8 cellular contexts compared by ENCODE assay signal in the genomic region with DNA sequence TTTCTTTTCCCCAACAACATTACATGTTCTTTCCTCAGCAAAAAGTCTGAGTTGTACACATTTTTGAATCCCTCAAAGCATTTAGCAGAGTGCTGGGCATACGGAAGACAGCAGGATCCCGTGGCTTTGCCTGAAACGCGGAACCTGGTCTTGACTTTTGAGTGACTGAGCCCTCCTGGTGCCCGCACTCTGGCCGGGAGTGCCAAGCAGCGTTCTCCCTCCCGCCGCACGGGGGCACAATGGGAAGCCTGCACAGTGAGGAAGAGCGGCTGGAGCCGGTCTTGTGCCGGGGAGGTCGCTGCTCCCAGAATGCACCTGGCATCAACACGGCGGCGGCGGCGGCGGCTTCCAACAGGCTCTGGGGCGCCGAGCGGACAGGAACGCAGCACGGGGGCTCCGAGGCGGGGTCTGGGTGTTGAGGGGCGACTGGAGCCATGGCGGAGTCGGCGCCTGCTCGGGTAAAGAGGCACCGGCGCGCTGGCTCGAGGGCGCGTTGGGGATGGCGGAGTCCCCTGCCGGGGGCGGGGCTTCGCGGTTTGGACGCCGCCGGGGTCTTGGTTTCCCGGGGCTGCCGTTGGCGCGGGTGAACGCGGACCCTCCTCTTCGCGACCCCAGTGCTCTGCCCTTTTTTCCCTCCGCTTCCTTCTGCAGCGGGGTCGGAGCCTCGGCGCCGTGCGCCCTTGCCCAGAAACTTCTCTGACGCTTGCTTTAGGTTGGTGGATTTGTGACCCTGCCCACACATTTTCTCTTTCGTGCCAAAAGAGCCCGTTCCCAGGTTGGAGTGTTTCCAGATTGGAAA. TPM values are rescaled to one million over a fixed set of nuclear protein-coding genes. Genes with fewer than 3 reads are reported as not detected.
DNase-seq lines count a peak whose midpoint lies in the region; ATAC-seq and TF ChIP-seq lines count a peak whose summit lies in the region.

A gene (plus strand): TSS at position 307 of the 799 bp plus-strand sequence. CDS start 128 bp downstream, at position 435.

- TF ChIP-seq CTCF in VCaP (conservative IDR thresholded peaks at IDR 0.05) (peak; percentile 98), breast epithelium (IDR thresholded peaks at IDR 0.05) (peak; percentile 61 to 80 (median 70))

- intact Hi-C loops in breast epithelium (cut with DNase I; ENCODE audit: low total_unique reads), result no loop called here

- TF ChIP-seq POLR2A in breast epithelium (IDR thresholded peaks at IDR 0.05), result peak; percentile 24

- H3K9me3 ChIP-seq in breast epithelium, result peaks cover 0 to 6% of the 10 kb centered on the region in 2 donors

- H3K4me1 ChIP-seq in breast epithelium, result peaks cover 0 to 10% of the 10 kb centered on the region in 2 donors

- peak within 1 kb of the TSS; percentile 93 to 99 (median 98) for H3K4me3 ChIP-seq in breast epithelium

- H3K27me3 ChIP-seq in breast epithelium, result no peaks in the 10 kb centered on the region

- H3K36me3 ChIP-seq in breast epithelium, result no peaks in the 10 kb centered on the region

- ATAC-seq in GM18873 (IDR thresholded peaks at IDR 0.05; ENCODE audit: low FRiP score, unreplicated experiment), result peak; percentile 98
- ATAC-seq in HG03135 (IDR thresholded peaks at IDR 0.05; ENCODE audit: unreplicated experiment), result peak; percentile 99

- peak; percentile 98 for DNase-seq in AG08395 (ENCODE audit: low spot score)
- DNase-seq in NCI-H2196 treated with DMSO at 0.1 percent for 48 hours (lab: John Stamatoyannopoulos, UW; ENCODE audit: unreplicated experiment), result peak; percentile 80
- DNase-seq in breast epithelium (ENCODE audit: low spot score in 2 of 2), result peak; percentile 87 to 91
- DNase-seq in inferior parietal cortex (ENCODE audit: extremely low spot score), result peak; percentile 93
- peak; percentile 82 to 87 for DNase-seq in stimulated activated CD4-positive, alpha-beta T cell treated with anti-CD3 and anti-CD28 coated beads, Interleukin-12 subunit alpha, Interleukin-12 subunit beta, amount 100 ng/mL, for 24 hours (ENCODE audit: low read depth in 2 of 2)

- H3K27ac ChIP-seq in VCaP (peak within 1 kb of the TSS; percentile 78), breast epithelium (peak within 1 kb of the TSS; percentile 81 to 82)

RNA-seq across cellular contexts. Expression of the gene that starts here (rescaled TPM):
- total RNA-seq in breast epithelium, result 10 to 100 TPM in 1 of 3 donors, 1 to 10 TPM in 2; 4.3 to 12.4 (median 9.8) TPM

Comparison
In these comparisons a context has a peak if more than half of its experiments do, and no peak if none do; other contexts are left out.
1. Peak in every context shown above with its lines: DNase-seq, ATAC-seq, H3K4me3 ChIP-seq and H3K27ac ChIP-seq.